In genomic region chr2:143877056-143877455, GRCh38 we compare ENCODE assay signal across 23 cellular contexts.
"Had no signal": no experiment of that assay in that cellular context is flagged by ENCODE, and none has a peak within 500 bp of the region (broad histone marks: within the 10 kb centered on the region; RNA-seq: fewer than 3 reads in every experiment).

No MANE protein-coding gene starts in this region.

- H3K9me3 Mint-ChIP-seq: activated B cell treated with CpG ODN at 0.5 μM for 24 hours had no signal

- H3K4me3 ChIP-seq: cardiac muscle cell, gastroesophageal sphincter, left ventricle myocardium inferior, right atrium auricular region, skin epidermis, tibial nerve, vagina had no signal

- H3K9me3 ChIP-seq: vagina had no signal

- H3K27ac ChIP-seq: cardiac muscle cell, gastroesophageal sphincter, left ventricle myocardium inferior, right atrium auricular region, skin epidermis, tibial nerve, vagina had no signal

- H3K36me3 ChIP-seq: cardiac muscle cell, gastroesophageal sphincter, left ventricle myocardium inferior, right atrium auricular region, tibial nerve, vagina had no signal

- H3K27me3 ChIP-seq: cardiac muscle cell, gastroesophageal sphincter, right atrium auricular region, tibial nerve, vagina had no signal

- H3K4me1 ChIP-seq: gastroesophageal sphincter, left ventricle myocardium inferior, right atrium auricular region, tibial nerve, vagina had no signal

- H3K4me3 Mint-ChIP-seq: activated B cell treated with CpG ODN at 0.5 μM for 24 hours; activated CD8-positive, alpha-beta T cell treated with anti-CD3 and anti-CD28 coated beads for 36 hours; endodermal cell; naive thymus-derived CD8-positive, alpha-beta T cell; stimulated activated naive B cell treated with anti-CD40 and anti-IgM and Interleukin-4, amounts not matched to agents 10 μg/mL and 1 μg/mL and 100 μg/mL, for 72 hours had no signal

- H3K27me3 Mint-ChIP-seq: activated B cell treated with CpG ODN at 0.5 μM for 24 hours; activated CD8-positive, alpha-beta T cell treated with anti-CD3 and anti-CD28 coated beads for 36 hours; progenitor cell of endocrine pancreas; stimulated activated naive B cell treated with anti-CD40 and anti-IgM and Interleukin-4, amounts not matched to agents 10 μg/mL and 1 μg/mL and 100 μg/mL, for 72 hours had no signal

- H3K36me3 Mint-ChIP-seq: naive thymus-derived CD8-positive, alpha-beta T cell; stimulated activated naive B cell treated with anti-CD40 and anti-IgM and Interleukin-4, amounts not matched to agents 10 μg/mL and 1 μg/mL and 100 μg/mL, for 72 hours had no signal

- DNase-seq: activated B cell treated with CpG ODN at 0.5 μM for 24 hours; activated CD4-positive, alpha-beta T cell treated with anti-CD3 and anti-CD28 coated beads for 48 hours; activated CD8-positive, alpha-beta T cell treated with anti-CD3 and anti-CD28 coated beads for 36 hours; activated gamma-delta T cell; activated T-cell treated with anti-CD3 and anti-CD28 coated beads, Interleukin-2, amount 50 U/mL, for 48 hours; endodermal cell; erythroblast; kidney; left ventricle myocardium inferior; naive thymus-derived CD8-positive, alpha-beta T cell; occipital lobe; stimulated activated CD4-positive, alpha-beta T cell treated with anti-CD3 and anti-CD28 coated beads, Interleukin-15, amount 100 ng/mL, for 24 hours; stimulated activated CD4-positive, alpha-beta T cell treated with anti-CD3 and anti-CD28 coated beads, Interleukin-4, amount 100 ng/mL, for 1 hour; stimulated activated naive B cell treated with anti-CD40 and anti-IgM and Interleukin-4, amounts not matched to agents 10 μg/mL and 1 μg/mL and 100 μg/mL, for 72 hours; substantia nigra had no signal

- H3K4me1 Mint-ChIP-seq: naive thymus-derived CD8-positive, alpha-beta T cell had no signal

- ATAC-seq: activated CD8-positive, alpha-beta T cell treated with anti-CD3 and anti-CD28 coated beads for 36 hours; activated naive CD4-positive, alpha-beta T cell treated with anti-CD3 and anti-CD28 coated beads, Interleukin-2, amount 50 U/mL, for 72 hours; gastroesophageal sphincter; naive thymus-derived CD8-positive, alpha-beta T cell; stimulated activated naive B cell treated with anti-CD40 and anti-IgM and Interleukin-4, amounts not matched to agents 10 μg/mL and 1 μg/mL and 100 μg/mL, for 72 hours had no signal

- H3K27ac Mint-ChIP-seq: activated B cell treated with CpG ODN at 0.5 μM for 24 hours; activated CD8-positive, alpha-beta T cell treated with anti-CD3 and anti-CD28 coated beads for 36 hours; activated naive CD4-positive, alpha-beta T cell treated with anti-CD3 and anti-CD28 coated beads, Interleukin-2, amount 50 U/mL, for 72 hours; endodermal cell; naive thymus-derived CD8-positive, alpha-beta T cell; progenitor cell of endocrine pancreas; stimulated activated naive B cell treated with anti-CD40 and anti-IgM and Interleukin-4, amounts not matched to agents 10 μg/mL and 1 μg/mL and 100 μg/mL, for 72 hours had no signal
